ENCODE assay signal across 1 cellular context in genomic region chr4:144666539-144667175, GRCh38.
TF ChIP-seq lines count a peak whose summit lies in the region.

No MANE protein-coding gene starts in this region.

TF ChIP-seq in A549, 52 proteins besides CTCF, POLR2A, EP300 and RAD21 (continued from another document):
- TF ChIP-seq MAZ (IDR thresholded peaks at IDR 0.05; ENCODE audit: borderline replicate concordance, low read depth, low read length): no peak
TF ChIP-seq in A549: peak in this region for 0.
